Comparison of ENCODE assay signal across 1 cellular context in genomic region chr11:3026803-3027202, GRCh38.
TF ChIP-seq lines count a peak whose summit lies in the region.

No MANE protein-coding gene starts in this region.

TF ChIP-seq in K562, 482 proteins besides CTCF, POLR2A, EP300 and RAD21:
- TF ChIP-seq POLR2G (IDR thresholded peaks at IDR 0.05; ENCODE audit: low read depth, low read length) (peak; percentile 42; the same call in 1 of the 2 replicates), RBM22 (IDR thresholded peaks at IDR 0.05; ENCODE audit: low read depth, low read length, poor library complexity, severe bottlenecking) (peak; percentile 26), CBFB (CRISPR knock-in tag; IDR thresholded peaks at IDR 0.05) (no peak)
